Comparison of ENCODE assay signal across 8 cellular contexts in genomic region chr6:70956451-70957283, GRCh38. TPM values are rescaled to one million over a fixed set of nuclear protein-coding genes. Genes with fewer than 3 reads are reported as not detected.
DNase-seq lines count a peak whose midpoint lies in the region; ATAC-seq and TF ChIP-seq lines count a peak whose summit lies in the region.

Gene B3GAT2, minus strand, starts transcription at chr6:70957060. Its CDS starts 631 bp downstream, at chr6:70956429.

- ATAC-seq in Right ventricle myocardium inferior (peak; percentile 47), HG03025 (IDR thresholded peaks at IDR 0.05; ENCODE audit: low FRiP score, unreplicated experiment) (peak; percentile 21), naive B cell (ENCODE audit: low read depth in 2 of 2) (peak; percentile 7 to 9)

- intact Hi-C loops in Right ventricle myocardium inferior (cut with DNase I) (loop anchor here (10.0 kb wide), 2 partner anchors 252 to 412 kb away; no protein-coding TSS in a partner anchor), cardiac septum (cut with DNase I) (loop anchor here (5.0 to 10.0 kb wide), 2 partner anchors 254 to 412 kb away; no protein-coding TSS in a partner anchor), esophagus muscularis mucosa (cut with DNase I) (no loop called here)

- TF ChIP-seq CTCF in WERI-Rb-1 (IDR thresholded peaks at IDR 0.05; ENCODE audit: low read depth, low read length) (no peak), esophagus muscularis mucosa (IDR thresholded peaks at IDR 0.05) (no peak)

- H3K36me3 ChIP-seq in WERI-Rb-1 = no peaks in the 10 kb centered on the region
- H3K36me3 ChIP-seq in esophagus muscularis mucosa = no peaks in the 10 kb centered on the region

- H3K27ac Mint-ChIP-seq in naive B cell = peak within 1 kb of the TSS in 3 of 6 donors; percentile 9 to 39 (median 19)

- DNase-seq in Right ventricle myocardium inferior (ENCODE audit: missing footprints) (peak; percentile 59), cardiac septum (ENCODE audit: low spot score) (no peak), WERI-Rb-1 (peak; percentile 32), esophagus muscularis mucosa (ENCODE audit: extremely low spot score) (no peak), naive B cell (peak; percentile 3), OCI-M1 (lab: John Stamatoyannopoulos, UW) (no peak)
- DNase-seq in effector CD8-positive, alpha-beta T cell (lab: John Stamatoyannopoulos, UW) = no peak

- H3K4me3 Mint-ChIP-seq in naive B cell = peak within 1 kb of the TSS; percentile 55 to 90 (median 82)

- H3K36me3 Mint-ChIP-seq in naive B cell = no peaks in the 10 kb centered on the region

- no peak for TF ChIP-seq EP300 in esophagus muscularis mucosa (IDR thresholded peaks at IDR 0.05)

- H3K4me1 Mint-ChIP-seq in naive B cell = peaks cover 13 to 26% (median 21%) of the 10 kb centered on the region in 3 donors

- H3K9me3 ChIP-seq in WERI-Rb-1 (ENCODE audit: severe bottlenecking) (no peaks in the 10 kb centered on the region), esophagus muscularis mucosa (no peaks in the 10 kb centered on the region)

- peaks cover 23 to 28% (median 26%) of the 10 kb centered on the region in 4 donors for H3K4me1 ChIP-seq in esophagus muscularis mucosa

- H3K27me3 ChIP-seq in WERI-Rb-1 (ENCODE audit: insufficient read depth, low read depth, severe bottlenecking) (peaks cover 14% of the 10 kb centered on the region), esophagus muscularis mucosa (peaks cover 0 to 50% (median 13%) of the 10 kb centered on the region in 4 donors)

- TF ChIP-seq POLR2A in esophagus muscularis mucosa (IDR thresholded peaks at IDR 0.05; ENCODE audit: low read depth) = no peak

- WGBS in esophagus muscularis mucosa = 2% methylated on average over 35 of the region's 83 CpGs

- H3K27ac ChIP-seq in WERI-Rb-1 = no peak within 1 kb of the TSS
- H3K27ac ChIP-seq in esophagus muscularis mucosa (replicated peaks in 1 of 4) = no peak within 1 kb of the TSS

- H3K9me3 Mint-ChIP-seq in naive B cell = no peaks in the 10 kb centered on the region

- H3K4me3 ChIP-seq in WERI-Rb-1 (ENCODE audit: low read depth, low read length) (peak within 1 kb of the TSS; percentile 71), esophagus muscularis mucosa (peak within 1 kb of the TSS; percentile 59 to 66 (median 61))

- peaks cover 46 to 77% (median 64%) of the 10 kb centered on the region in 3 donors for H3K27me3 Mint-ChIP-seq in naive B cell

RNA-seq across cellular contexts. Expression of gene B3GAT2, which starts in this region (rescaled TPM):
- not detected for total RNA-seq in Right ventricle myocardium inferior
- total RNA-seq in cardiac septum = not detected
- under 1 TPM in 3 of 4 donors, not detected in 1; under 0.01 to 0.13 (median 0.11) TPM for total RNA-seq in esophagus muscularis mucosa
- under 1 TPM; 0.07 to 0.93 (median 0.21) TPM for polyA plus RNA-seq in naive B cell (ENCODE audit: low read depth in 6 of 6)

Comparison
In these comparisons a context has a peak if more than half of its experiments do, and no peak if none do; other contexts are left out.
1. Peak in DNase-seq and ATAC-seq in Right ventricle myocardium inferior; RNA of the gene not detected or under 1 TPM.
2. Peak in DNase-seq and ATAC-seq in naive B cell; RNA of the gene not detected or under 1 TPM.